In genomic region chr2:25437881-25438662, GRCh38 we compare ENCODE assay signal across 21 cellular contexts.
DNase-seq lines count a peak whose midpoint lies in the region; ATAC-seq, FAIRE-seq and TF ChIP-seq lines count a peak whose summit lies in the region.
"Had no signal": no experiment of that assay in that cellular context is flagged by ENCODE, and none has a peak within 500 bp of the region (broad histone marks: within the 10 kb centered on the region; RNA-seq: fewer than 3 reads in every experiment).

No MANE protein-coding gene starts in this region.

- H3K18ac ChIP-seq in H1 (ENCODE audit: extremely low read depth, low read length): 0 out of 2 replicates have a peak overlapping the region, but pooled peaks have one; percentile 53

- no peak overlapping the region for H2BK15ac ChIP-seq in H1 (ENCODE audit: low read length)

- no peaks in the 10 kb centered on the region for H3K79me1 ChIP-seq in H1 (ENCODE audit: low read depth, low read length)

- no peak overlapping the region for H4K5ac ChIP-seq in H1 (ENCODE audit: insufficient read length, low read depth, low read length)

- peaks cover 4% of the 10 kb centered on the region for H3K36me3 Mint-ChIP-seq in natural killer cell treated with Interleukin-12 subunit alpha and Interleukin-12 subunit beta and Interleukin-15 and Interleukin-18, amount 100 ng/mL, for 72 hours
- no peaks in the 10 kb centered on the region for H3K36me3 Mint-ChIP-seq in natural killer cell
- peaks cover 42% of the 10 kb centered on the region for H3K36me3 Mint-ChIP-seq in CD8-positive, alpha-beta T cell

- no peak overlapping the region for H3K4me3 ChIP-seq in H1 (ENCODE audit: extremely low read depth in 1 of 4, insufficient read depth in 2 of 4, low read depth in 3 of 4, low read length in 4 of 4)
- no peak overlapping the region for H3K4me3 ChIP-seq in CD8-positive, alpha-beta T cell (ENCODE audit: low read depth, low read length)
- H3K4me3 ChIP-seq: A549 had no signal

- H4K91ac ChIP-seq in H1 (replicated peaks; ENCODE audit: insufficient read length, low read length): no peak overlapping the region

- FAIRE-seq in GM19239 (lab: Jason Lieb, UNC): peak; percentile 79
- no peak for FAIRE-seq in H1 (lab: Jason Lieb, UNC)
- FAIRE-seq: A549, GM12892, H54 had no signal

- no peak overlapping the region for H2AFZ ChIP-seq in H1 (ENCODE audit: low read length)

- H3K27me3 Mint-ChIP-seq in natural killer cell treated with Interleukin-12 subunit alpha and Interleukin-12 subunit beta and Interleukin-15 and Interleukin-18, amount 100 ng/mL, for 72 hours: no peaks in the 10 kb centered on the region
- H3K27me3 Mint-ChIP-seq in natural killer cell (ENCODE audit: low read depth in 2 of 2): no peaks in the 10 kb centered on the region
- H3K27me3 Mint-ChIP-seq in CD8-positive, alpha-beta T cell (ENCODE audit: low read depth): no peaks in the 10 kb centered on the region
- H3K27me3 Mint-ChIP-seq: CD4-positive, CD25-positive, alpha-beta regulatory T cell had no signal

- POLR2A ChIA-PET in H1 (lab: Charles Lee; ENCODE audit: partially characterized antibody): interaction anchor here (0.8 kb wide), 1 partner anchor 13 kb away, joined by 3 read pairs; no protein-coding TSS in a partner anchor
- POLR2A ChIA-PET in CD8-positive, alpha-beta T cell (lab: Charles Lee): no interaction called here

- no peak overlapping the region for H3K9ac ChIP-seq in H1 (replicated peaks in 1 of 4; ENCODE audit: extremely low read depth in 1 of 4, low read depth in 3 of 4, low read length in 3 of 4)
- H3K9ac ChIP-seq: SK-N-SH had no signal

- no peaks in the 10 kb centered on the region for H3K9me3 ChIP-seq in H1 (ENCODE audit: insufficient read depth in 2 of 2, low read depth in 1 of 2, low read length in 1 of 2)
- H3K9me3 ChIP-seq in CD8-positive, alpha-beta T cell (ENCODE audit: low read length): no peaks in the 10 kb centered on the region
- H3K9me3 ChIP-seq: BE2C, SK-N-SH had no signal

- TF ChIP-seq RAD21 in H1 (IDR thresholded peaks at IDR 0.05 in 1 of 2, conservative IDR thresholded peaks at IDR 0.05 in 1 of 2; ENCODE audit: low read depth in 2 of 2, low read length in 2 of 2): no peak

- H2BK20ac ChIP-seq in H1 (ENCODE audit: low read length): no peak overlapping the region

- no peak overlapping the region for H4K8ac ChIP-seq in H1 (ENCODE audit: extremely low read depth, insufficient read depth, low read length)

- H2BK120ac ChIP-seq in H1 (replicated peaks; ENCODE audit: low read depth, low read length): no peak overlapping the region

- CTCF ChIA-PET in H1 (lab: Charles Lee; ENCODE audit: partially characterized antibody): interaction anchor here (1.0 kb wide), 1 partner anchor 23 kb away, joined by 4 read pairs; no protein-coding TSS in a partner anchor
- CTCF ChIA-PET in CD8-positive, alpha-beta T cell (lab: Charles Lee): no interaction called here

- no peak overlapping the region for H2BK5ac ChIP-seq in H1 (ENCODE audit: low read depth, low read length)

- H3K4me1 Mint-ChIP-seq in natural killer cell treated with Interleukin-12 subunit alpha and Interleukin-12 subunit beta and Interleukin-15 and Interleukin-18, amount 100 ng/mL, for 72 hours (ENCODE audit: low read depth in 2 of 2): peaks cover 6 to 18% of the 10 kb centered on the region in 2 donors
- peaks cover 0 to 5% of the 10 kb centered on the region in 2 donors for H3K4me1 Mint-ChIP-seq in natural killer cell
- no peaks in the 10 kb centered on the region for H3K4me1 Mint-ChIP-seq in CD8-positive, alpha-beta T cell (ENCODE audit: low read depth)

- no peak overlapping the region for H3K56ac ChIP-seq in H1 (replicated peaks; ENCODE audit: insufficient read length, low read depth, low read length)

- H3K4me1 ChIP-seq in H1 (replicated peaks in 1 of 4; ENCODE audit: control insufficient read depth in 3 of 4, insufficient read depth in 4 of 4, low read length in 3 of 4): peaks cover 0 to 3% (median 0%) of the 10 kb centered on the region in 4 experiments; a peak in 4 of 7 replicates
- H3K4me1 ChIP-seq in CD8-positive, alpha-beta T cell (ENCODE audit: insufficient read depth, low read length): no peaks in the 10 kb centered on the region
- H3K4me1 ChIP-seq: A549 had no signal

- peak overlapping the region; percentile 12 to 40 for H3K27ac Mint-ChIP-seq in natural killer cell treated with Interleukin-12 subunit alpha and Interleukin-12 subunit beta and Interleukin-15 and Interleukin-18, amount 100 ng/mL, for 72 hours
- H3K27ac Mint-ChIP-seq in natural killer cell: no peak overlapping the region
- H3K27ac Mint-ChIP-seq in CD8-positive, alpha-beta T cell: no peak overlapping the region
- H3K27ac Mint-ChIP-seq: CD4-positive, CD25-positive, alpha-beta regulatory T cell had no signal

- DNase-seq in natural killer cell treated with Interleukin-12 subunit alpha and Interleukin-12 subunit beta and Interleukin-15 and Interleukin-18, amount 100 ng/mL, for 72 hours (ENCODE audit: low spot score): no peak
- DNase-seq in natural killer cell (no peak), GM19239 (ENCODE audit: insufficient read length, low spot score) (no peak), H1 (ENCODE audit: low read depth in 1 of 2, low spot score in 2 of 2) (no peak)
- DNase-seq in CD8-positive, alpha-beta T cell: no peak
- DNase-seq: BE2C; CD4-positive, CD25-positive, alpha-beta regulatory T cell; COR-L47; DND-41; Karpas-422; MV-4-11; NCI-H1105 treated with DMSO at 0.1 percent for 48 hours; NCI-H2029 treated with DMSO at 0.1 percent for 48 hours; NCI-H524 treated with DMSO at 0.1 percent for 48 hours; SIG-M5; SK-N-SH had no signal

- 89% methylated on average over 4 of the region's 4 CpGs; no CpG with 5 or more reads in 1 of the 2 experiments for WGBS in H1 (ENCODE audit: extremely low coverage in 1 of 2, insufficient coverage in 1 of 2, insufficient read length in 1 of 2, insufficient replicate concordance in 2 of 2, low coverage in 1 of 2, low lambda C conversion rate in 2 of 2, missing lambda C conversion rate in 1 of 2), 2 experiments

- H3K14ac ChIP-seq in H1 (ENCODE audit: insufficient read length): no peak overlapping the region

- H2AK5ac ChIP-seq in H1 (ENCODE audit: low read depth, low read length): no peak overlapping the region

- no peaks in the 10 kb centered on the region for H3K79me2 ChIP-seq in H1 (ENCODE audit: control insufficient read depth in 1 of 2, insufficient read depth in 2 of 2, low read length in 2 of 2)

- TF ChIP-seq EP300 in H1 (IDR thresholded peaks at IDR 0.05; ENCODE audit: borderline replicate concordance in 1 of 2, low read depth in 2 of 2, low read length in 2 of 2): no peak

- ATAC-seq in natural killer cell treated with Interleukin-12 subunit alpha and Interleukin-12 subunit beta and Interleukin-15 and Interleukin-18, amount 100 ng/mL, for 72 hours: peak; percentile 75 to 81
- ATAC-seq in natural killer cell (no peak), GM19351 (IDR thresholded peaks at IDR 0.05; ENCODE audit: unreplicated experiment) (no peak), HG02885 (IDR thresholded peaks at IDR 0.05; ENCODE audit: poor library complexity, unreplicated experiment) (no peak)
- ATAC-seq in CD8-positive, alpha-beta T cell: no peak
- ATAC-seq: A549 had no signal

- H3K23ac ChIP-seq in H1 (ENCODE audit: insufficient read length): no peak overlapping the region

- H3K9me3 Mint-ChIP-seq in natural killer cell treated with Interleukin-12 subunit alpha and Interleukin-12 subunit beta and Interleukin-15 and Interleukin-18, amount 100 ng/mL, for 72 hours: peaks cover 3% of the 10 kb centered on the region
- no peaks in the 10 kb centered on the region for H3K9me3 Mint-ChIP-seq in natural killer cell
- H3K9me3 Mint-ChIP-seq in CD8-positive, alpha-beta T cell: peaks cover 2% of the 10 kb centered on the region
- H3K9me3 Mint-ChIP-seq: CD4-positive, CD25-positive, alpha-beta regulatory T cell had no signal

- no peak overlapping the region for H3K4me2 ChIP-seq in H1 (ENCODE audit: insufficient read depth in 1 of 2, low read depth in 2 of 2, low read length in 2 of 2)
- H3K4me2 ChIP-seq: A549, SK-N-SH had no signal

- H3K27ac ChIP-seq in H1 (ENCODE audit: low read depth, low read length): no peak overlapping the region
- no peak overlapping the region for H3K27ac ChIP-seq in CD8-positive, alpha-beta T cell (ENCODE audit: low read depth, low read length)
- H3K27ac ChIP-seq: A549 had no signal

- no peak for TF ChIP-seq POLR2A in H1 (IDR thresholded peaks at IDR 0.05; ENCODE audit: control extremely low read depth in 1 of 2, low read depth in 2 of 2, low read length in 2 of 2)

- H3K4me3 Mint-ChIP-seq in natural killer cell treated with Interleukin-12 subunit alpha and Interleukin-12 subunit beta and Interleukin-15 and Interleukin-18, amount 100 ng/mL, for 72 hours: peak overlapping the region; percentile 20
- H3K4me3 Mint-ChIP-seq in natural killer cell: no peak overlapping the region
- H3K4me3 Mint-ChIP-seq in CD8-positive, alpha-beta T cell: no peak overlapping the region
- H3K4me3 Mint-ChIP-seq: CD4-positive, CD25-positive, alpha-beta regulatory T cell had no signal

- intact Hi-C loops in natural killer cell (cut with micrococcal nuclease): no loop called here
- intact Hi-C loops in CD8-positive, alpha-beta T cell (cut with DNase I, micrococcal nuclease): no loop called here

- no peak overlapping the region for H2BK12ac ChIP-seq in H1 (ENCODE audit: low read depth, low read length)

- no peak overlapping the region for H3K4ac ChIP-seq in H1 (replicated peaks; ENCODE audit: insufficient read length, low read depth, low read length)

- no peaks in the 10 kb centered on the region for H3K27me3 ChIP-seq in H1 (replicated peaks in 1 of 4; ENCODE audit: control insufficient read depth in 3 of 4, extremely low read depth in 1 of 4, insufficient read depth in 3 of 4, low read length in 3 of 4)
- no peaks in the 10 kb centered on the region for H3K27me3 ChIP-seq in CD8-positive, alpha-beta T cell (ENCODE audit: insufficient read depth, low read length)
- H3K27me3 ChIP-seq: BE2C had no signal

- TF ChIP-seq CTCF in natural killer cell (IDR thresholded peaks at IDR 0.05): no peak
- TF ChIP-seq CTCF in H1 (IDR thresholded peaks at IDR 0.05; ENCODE audit: control extremely low read depth in 1 of 3, insufficient read depth in 1 of 3, low read depth in 1 of 3, low read length in 3 of 3): no peak
- no peak for TF ChIP-seq CTCF in CD8-positive, alpha-beta T cell (IDR thresholded peaks at IDR 0.05)

- H3K23me2 ChIP-seq in H1 (ENCODE audit: low read depth, low read length): no peaks in the 10 kb centered on the region

- peaks cover 0 to 7% (median 5%) of the 10 kb centered on the region in 4 experiments; a peak in 5 of 8 replicates for H3K36me3 ChIP-seq in H1 (ENCODE audit: control insufficient read depth in 2 of 4, insufficient read depth in 4 of 4, low read length in 3 of 4)
- H3K36me3 ChIP-seq in CD8-positive, alpha-beta T cell (ENCODE audit: insufficient read depth, low read length): no peaks in the 10 kb centered on the region

- H4K20me1 ChIP-seq in H1 (replicated peaks in 1 of 2; ENCODE audit: control insufficient read depth in 1 of 2, insufficient read depth in 2 of 2, low read length in 2 of 2): no peaks in the 10 kb centered on the region

TF ChIP-seq in H1, 55 proteins besides CTCF, POLR2A, EP300 and RAD21 (continues in another document):
- TF ChIP-seq RXRA (IDR thresholded peaks at IDR 0.05; ENCODE audit: insufficient read depth, low read depth, low read length) (no peak), ASH2L (IDR thresholded peaks at IDR 0.05; ENCODE audit: low read length) (no peak)

Comparison
In these comparisons a context has a peak if more than half of its experiments do, and no peak if none do; other contexts are left out.
1. ATAC-seq: peak in natural killer cell treated with Interleukin-12 subunit alpha and Interleukin-12 subunit beta and Interleukin-15 and Interleukin-18, amount 100 ng/mL, for 72 hours (2 of 2); none in natural killer cell (0 of 3), CD8-positive, alpha-beta T cell (single experiment), GM19351 (single experiment) and HG02885 (single experiment).
2. H3K27ac Mint-ChIP-seq: peak in natural killer cell treated with Interleukin-12 subunit alpha and Interleukin-12 subunit beta and Interleukin-15 and Interleukin-18, amount 100 ng/mL, for 72 hours (2 of 2); none in natural killer cell (0 of 2) and CD8-positive, alpha-beta T cell (single experiment).